Comparison of ENCODE assay signal across 8 cellular contexts in the genomic region with DNA sequence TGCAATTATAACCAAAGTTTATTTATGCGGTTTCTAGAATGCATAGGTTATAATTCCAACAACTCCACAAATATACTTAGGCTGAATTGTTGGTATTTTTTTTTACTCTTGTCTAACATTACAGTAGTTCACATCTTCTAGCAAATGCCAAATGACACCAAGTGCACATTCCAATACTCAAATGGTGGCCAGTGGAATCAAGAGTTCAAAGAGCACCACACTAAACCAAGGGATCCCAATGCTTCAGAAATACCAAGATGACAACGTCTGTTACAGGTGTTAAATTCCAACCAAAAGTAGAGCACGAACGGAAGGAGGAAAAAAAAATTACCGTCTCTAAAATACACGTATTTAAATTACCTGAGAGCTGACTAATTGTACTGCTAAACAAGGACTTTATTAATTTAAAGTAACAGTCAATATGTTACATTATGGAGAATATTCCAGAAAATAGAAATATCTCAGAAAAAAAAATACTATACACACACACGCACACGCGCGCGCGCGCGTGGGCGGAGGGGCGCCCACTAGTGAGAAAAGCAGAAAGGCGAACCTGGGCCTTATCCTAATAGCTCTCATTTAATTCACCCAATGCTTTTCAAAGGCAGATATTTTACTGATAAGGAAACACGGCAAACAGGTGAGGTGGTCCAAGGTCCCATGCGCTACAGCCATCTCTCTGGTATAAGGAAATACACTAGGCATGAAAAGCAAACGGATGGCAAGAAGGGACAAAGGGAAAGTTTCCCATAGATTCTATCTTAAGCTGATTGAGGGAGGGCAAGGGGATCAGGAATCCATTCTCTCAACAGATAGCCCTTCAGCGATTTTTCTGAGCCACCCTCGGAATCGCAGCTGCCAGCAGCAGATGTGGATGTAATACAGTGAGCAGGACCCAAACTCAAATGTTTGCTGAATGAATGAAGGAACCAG. TPM values are rescaled to one million over a fixed set of nuclear protein-coding genes. Genes with fewer than 3 reads are reported as not detected.
DNase-seq lines count a peak whose midpoint lies in the region; ATAC-seq and TF ChIP-seq lines count a peak whose summit lies in the region.

No MANE protein-coding gene starts in this region.

- H3K4me1 ChIP-seq in mucosa of rectum (ENCODE audit: control insufficient read depth in 2 of 2, insufficient read depth in 2 of 2, low read length in 2 of 2) (peaks cover 5 to 9% of the 10 kb centered on the region in 2 donors), transverse colon (peaks cover 14 to 34% (median 20%) of the 10 kb centered on the region in 4 donors)

- 13 to 21% methylated on average over 16 to 23 of the region's 23 CpGs for WGBS in transverse colon (ENCODE audit: low coverage in 1 of 2), 2 donors

- H3K9me3 ChIP-seq in KOPT-K1 (ENCODE audit: insufficient read depth, low read length, poor library complexity, severe bottlenecking): no peaks in the 10 kb centered on the region
- H3K9me3 ChIP-seq in mucosa of rectum (ENCODE audit: control insufficient read depth in 2 of 2, low read length in 2 of 2): no peaks in the 10 kb centered on the region
- no peaks in the 10 kb centered on the region for H3K9me3 ChIP-seq in transverse colon

- in situ Hi-C loops in transverse colon (cut with MboI; ENCODE audit: low pct_ligation_motif_present in 1 of 4, low pct_unique_long_range_greater_than_20kb in 1 of 4, low sequenced_read_pairs in 3 of 4): no loop called here

- intact Hi-C loops in transverse colon (cut with DNase I; ENCODE audit: low total_unique reads): no loop called here

- H3K4me3 ChIP-seq in epithelial cell of esophagus (ENCODE audit: low read length) (peak overlapping the region; percentile 91), mucosa of rectum (ENCODE audit: low read length in 2 of 2) (peak overlapping the region; percentile 85 to 98), transverse colon (peak overlapping the region; percentile 76 to 99 (median 86))

- peaks cover 24% of the 10 kb centered on the region for H3K36me3 ChIP-seq in KOPT-K1 (ENCODE audit: insufficient read depth, low read length)
- H3K36me3 ChIP-seq in mucosa of rectum (ENCODE audit: control insufficient read depth in 2 of 2, insufficient read depth in 2 of 2, low read length in 2 of 2): peaks cover 12 to 13% of the 10 kb centered on the region in 2 donors
- peaks cover 0 to 21% (median 6%) of the 10 kb centered on the region in 4 donors for H3K36me3 ChIP-seq in transverse colon

- no peak for ATAC-seq in GM19467 (IDR thresholded peaks at IDR 0.05; ENCODE audit: unreplicated experiment)

- H3K27me3 ChIP-seq in mucosa of rectum (ENCODE audit: control insufficient read depth in 2 of 2, insufficient read depth in 2 of 2, low read length in 2 of 2) (no peaks in the 10 kb centered on the region), transverse colon (no peaks in the 10 kb centered on the region)

- DNase-seq in GM03348 (ENCODE audit: low spot score) (peak; percentile 6), epithelial cell of esophagus (ENCODE audit: low read depth) (no peak), transverse colon (peak; percentile 16), NCI-H1048 (lab: John Stamatoyannopoulos, UW) (no peak)
- DNase-seq in activated CD4-positive, alpha-beta T cell treated with anti-CD3 and anti-CD28 coated beads, Interleukin-2, amount 50 U/mL, for 1 hour: peak; percentile 29

- H3K9ac ChIP-seq in mucosa of rectum (ENCODE audit: low read depth in 1 of 2, low read length in 2 of 2): peak overlapping the region; percentile 92 to 96

- peak overlapping the region; percentile 74 for H3K27ac ChIP-seq in KOPT-K1 (ENCODE audit: low read depth, low read length, poor library complexity, severe bottlenecking)
- H3K27ac ChIP-seq in mucosa of rectum (ENCODE audit: low read depth in 2 of 2, low read length in 2 of 2): peak overlapping the region; percentile 93 to 97
- H3K27ac ChIP-seq in transverse colon: peak overlapping the region; percentile 96 to 99 (median 98)

- no peak for TF ChIP-seq EP300 in transverse colon (IDR thresholded peaks at IDR 0.05; ENCODE audit: low read depth)

- TF ChIP-seq POLR2A in transverse colon (IDR thresholded peaks at IDR 0.05): no peak

- TF ChIP-seq CTCF in epithelial cell of esophagus (IDR thresholded peaks at IDR 0.05; ENCODE audit: insufficient read depth, low read depth, low read length, missing control alignments): no peak
- TF ChIP-seq CTCF in transverse colon (IDR thresholded peaks at IDR 0.05): peak in 1 of 5 experiments; percentile 10

RNA-seq across cellular contexts. Expression of a gene that starts 1.0 kb away (rescaled TPM):
- total RNA-seq in transverse colon: 10 to 100 TPM in 2 of 4 donors, 1 to 10 TPM in 2; 4.6 to 38.1 (median 14.4) TPM

RNA-seq across cellular contexts. Expression of a gene that starts 1.2 kb away (rescaled TPM):
- 10 to 100 TPM in 3 of 4 donors, 1 to 10 TPM in 1; 6.0 to 18.1 (median 14.7) TPM for total RNA-seq in transverse colon

Comparison
In these comparisons a context has a peak if more than half of its experiments do, and no peak if none do; other contexts are left out.
1. DNase-seq: peak in GM03348 (single experiment), activated CD4-positive, alpha-beta T cell treated with anti-CD3 and anti-CD28 coated beads, Interleukin-2, amount 50 U/mL, for 1 hour (single experiment) and transverse colon (single experiment); none in epithelial cell of esophagus (single experiment) and NCI-H1048 (single experiment).
2. Peak in every context shown above with its lines, with median percentiles within 50 percentile points of each other: H3K27ac ChIP-seq and H3K4me3 ChIP-seq.